29 cellular contexts compared by ENCODE assay signal in genomic region chr17:71948703-71949422, GRCh38.
"Had no signal": no experiment of that assay in that cellular context is flagged by ENCODE, and none has a peak within 500 bp of the region (broad histone marks: within the 10 kb centered on the region; RNA-seq: fewer than 3 reads in every experiment).

No MANE protein-coding gene starts in this region.

- H2AFZ ChIP-seq: parathyroid adenoma had no signal

- DNase-seq: activated CD4-positive, alpha-beta T cell treated with anti-CD3 and anti-CD28 coated beads for 48 hours; activated CD4-positive, alpha-beta T cell treated with anti-CD3 and anti-CD28 coated beads, Interleukin-2, amount 50 U/mL, for 48 hours; activated CD8-positive, alpha-beta memory T cell treated with anti-CD3 and anti-CD28 coated beads for 24 hours; activated effector memory CD4-positive, alpha-beta T cell treated with Interleukin-2 at 50 U/mL for 16 hours; activated naive CD4-positive, alpha-beta T cell treated with Interleukin-2 at 50 U/mL for 16 hours; adrenal gland; brain microvascular endothelial cell; caudate nucleus; cortex of kidney; left ventricle myocardium superior; naive B cell; right cardiac atrium; stimulated activated CD4-positive, alpha-beta T cell treated with anti-CD3 and anti-CD28 coated beads, Interleukin-12 subunit alpha, Interleukin-12 subunit beta, amount 100 ng/mL, for 4 hours; stimulated activated CD4-positive, alpha-beta T cell treated with anti-CD3 and anti-CD28 coated beads, Interleukin-4, amount 100 ng/mL, for 1 hour; stimulated activated naive CD8-positive, alpha-beta T cell treated with anti-CD3 and anti-CD28 coated beads, Interleukin-15, Interleukin-2, amounts not matched to agents 100 U/mL and 50 U/mL, for 24 hours; T-helper 1 cell; testis; transverse colon had no signal

- H3K36me3 ChIP-seq: adrenal gland, brain microvascular endothelial cell, transverse colon had no signal

- H3K27ac Mint-ChIP-seq: activated naive CD8-positive, alpha-beta T cell; mesothelial cell of epicardium; naive B cell; T-helper 2 cell treated with Interferon-gamma antibody and Interleukin-4, amounts not matched to agents 5 μg/mL and 100 μg/mL, for 36 hours had no signal

- H3K79me2 ChIP-seq: parathyroid adenoma had no signal

- H3K27me3 ChIP-seq: adrenal gland, brain microvascular endothelial cell, testis, transverse colon had no signal

- ATAC-seq: esophagus mucosa; left ventricle myocardium superior; right cardiac atrium; stimulated activated naive CD8-positive, alpha-beta T cell treated with anti-CD3 and anti-CD28 coated beads, Interleukin-15, Interleukin-2, amounts not matched to agents 100 U/mL and 50 U/mL, for 24 hours had no signal

- H3K4me1 Mint-ChIP-seq: mesothelial cell of epicardium, naive B cell had no signal

- H3K4me3 Mint-ChIP-seq: activated naive CD8-positive, alpha-beta T cell; mesothelial cell of epicardium; naive B cell; T-helper 2 cell treated with Interferon-gamma antibody and Interleukin-4, amounts not matched to agents 5 μg/mL and 100 μg/mL, for 36 hours had no signal

- FAIRE-seq: astrocyte, endothelial cell of umbilical vein, frontal cortex, islet of Langerhans had no signal

- H3K9ac ChIP-seq: parathyroid adenoma had no signal

- H3K9me3 ChIP-seq: adrenal gland, testis, transverse colon had no signal

- H3K27me3 Mint-ChIP-seq: activated naive CD8-positive, alpha-beta T cell; naive B cell had no signal

- H3K36me3 Mint-ChIP-seq: activated naive CD8-positive, alpha-beta T cell; mesothelial cell of epicardium; naive B cell had no signal

- H3K4me1 ChIP-seq: adrenal gland, parathyroid adenoma, testis, transverse colon had no signal

- H3K4me3 ChIP-seq: adrenal gland, skin epidermis, testis, transverse colon had no signal

- H3K27ac ChIP-seq: adrenal gland, brain microvascular endothelial cell, parathyroid adenoma, skin epidermis, testis, transverse colon, VCaP had no signal
